Comparison of ENCODE assay signal across 12 cellular contexts in genomic region chr7:91310829-91311460, GRCh38. TPM values are rescaled to one million over a fixed set of nuclear protein-coding genes. Genes with fewer than 3 reads are reported as not detected.
DNase-seq lines count a peak whose midpoint lies in the region; ATAC-seq and TF ChIP-seq lines count a peak whose summit lies in the region.
"Had no signal": no experiment of that assay in that cellular context is flagged by ENCODE, and none has a peak within 500 bp of the region (broad histone marks: within the 10 kb centered on the region; RNA-seq: fewer than 3 reads in every experiment).

No MANE protein-coding gene starts in this region.

- H3K4me3 ChIP-seq in choroid plexus epithelial cell (ENCODE audit: low read depth, low read length) (no peak overlapping the region), mesenchymal stem cell (ENCODE audit: insufficient read depth in 1 of 2, low read depth in 1 of 2, low read length in 2 of 2) (peak overlapping the region in 1 of 2 experiments; percentile 64)
- H3K4me3 ChIP-seq: ascending aorta had no signal

- no peak overlapping the region for H2BK120ac ChIP-seq in mesenchymal stem cell (ENCODE audit: low read depth, low read length)

- TF ChIP-seq CTCF in choroid plexus epithelial cell (conservative IDR thresholded peaks at IDR 0.05; ENCODE audit: low read depth, low read length) = no peak

- H3K27me3 ChIP-seq in mesenchymal stem cell (ENCODE audit: control insufficient read depth in 1 of 2, insufficient read depth in 1 of 2, low read length in 2 of 2) = no peaks in the 10 kb centered on the region
- H3K27me3 ChIP-seq: ascending aorta had no signal

- H3K4me2 ChIP-seq in mesenchymal stem cell (ENCODE audit: low read length, poor library complexity, severe bottlenecking) = no peak overlapping the region

- H3K4me1 ChIP-seq in mesenchymal stem cell (ENCODE audit: control insufficient read depth, insufficient read depth, low read depth, low read length) = peaks cover 1% of the 10 kb centered on the region
- H3K4me1 ChIP-seq: ascending aorta had no signal

- DNase-seq in Right ventricle myocardium superior (peak; percentile 41), cardiac septum (ENCODE audit: low spot score) (no peak), choroid plexus epithelial cell (ENCODE audit: low read depth) (peak; percentile 31), mesenchymal stem cell (peak; percentile 2), DMS53 treated with DMSO at 0.1 percent for 48 hours (lab: John Stamatoyannopoulos, UW; ENCODE audit: unreplicated experiment) (no peak), posterior cingulate gyrus (no peak)
- DNase-seq: stimulated activated naive CD4-positive, alpha-beta T cell; T1000 had no signal

- ATAC-seq in Right ventricle myocardium superior (ENCODE audit: poor library complexity) (peak; percentile 49), HG03139 (IDR thresholded peaks at IDR 0.05; ENCODE audit: unreplicated experiment) (no peak), HG03175 (IDR thresholded peaks at IDR 0.05; ENCODE audit: unreplicated experiment) (no peak)

- H3K9me3 ChIP-seq in mesenchymal stem cell (ENCODE audit: control insufficient read depth, low read length) = no peaks in the 10 kb centered on the region
- H3K9me3 ChIP-seq: ascending aorta had no signal

- H2AK5ac ChIP-seq in mesenchymal stem cell (ENCODE audit: low read length, severe bottlenecking) = no peak overlapping the region

- H4K91ac ChIP-seq in mesenchymal stem cell (ENCODE audit: low read length) = no peak overlapping the region

- intact Hi-C loops in Right ventricle myocardium superior (cut with DNase I) = no loop called here
- intact Hi-C loops in cardiac septum (cut with DNase I) = no loop called here
- intact Hi-C loops in posterior cingulate gyrus (cut with DNase I) = no loop called here

- no peak overlapping the region for H2BK5ac ChIP-seq in mesenchymal stem cell (ENCODE audit: low read depth, low read length, poor library complexity, severe bottlenecking)

- WGBS in mesenchymal stem cell = 62% methylated on average over 5 of the region's 7 CpGs

- H3K79me1 ChIP-seq in mesenchymal stem cell (replicated peaks; ENCODE audit: low read length, poor library complexity, severe bottlenecking) = no peaks in the 10 kb centered on the region

- H3K27ac ChIP-seq in mesenchymal stem cell (ENCODE audit: low read length, poor library complexity, severe bottlenecking) = no peak overlapping the region
- H3K27ac ChIP-seq: ascending aorta, epithelial cell of prostate had no signal

- no peak overlapping the region for H4K8ac ChIP-seq in mesenchymal stem cell (ENCODE audit: low read length)

- H2AFZ ChIP-seq in mesenchymal stem cell (ENCODE audit: low read depth, low read length) = no peak overlapping the region

- no peak overlapping the region for H2BK12ac ChIP-seq in mesenchymal stem cell (ENCODE audit: low read length in 2 of 2)

- H3K14ac ChIP-seq in mesenchymal stem cell (ENCODE audit: low read length in 2 of 2) = no peak overlapping the region

- no peak overlapping the region for H3K18ac ChIP-seq in mesenchymal stem cell (ENCODE audit: low read depth in 1 of 2, low read length in 2 of 2)

- no peaks in the 10 kb centered on the region for H3K36me3 ChIP-seq in mesenchymal stem cell (ENCODE audit: control insufficient read depth in 1 of 2, insufficient read depth in 2 of 2, low read depth in 1 of 2, low read length in 2 of 2)
- H3K36me3 ChIP-seq: ascending aorta had no signal

- H2BK15ac ChIP-seq in mesenchymal stem cell (ENCODE audit: low read depth, poor library complexity, severe bottlenecking) = no peak overlapping the region

- H3K9ac ChIP-seq in mesenchymal stem cell (ENCODE audit: low read length) = peak overlapping the region; percentile 80

- H3K4ac ChIP-seq in mesenchymal stem cell (ENCODE audit: low read depth in 1 of 2, low read length in 2 of 2) = no peak overlapping the region

- H3K23ac ChIP-seq in mesenchymal stem cell (ENCODE audit: low read length in 2 of 2) = no peak overlapping the region

RNA-seq across cellular contexts. Expression of gene FZD1, which starts 46.7 kb away (rescaled TPM):
- 8.6 TPM for total RNA-seq in Right ventricle myocardium superior
- total RNA-seq in cardiac septum = 23.1 TPM
- 4.6 TPM for polyA plus RNA-seq in mesenchymal stem cell (2013, experiment 1 of 2)
- polyA plus RNA-seq in mesenchymal stem cell (2013, experiment 2 of 2) = 5.0 TPM

Comparison
In these comparisons a context has a peak if more than half of its experiments do, and no peak if none do; other contexts are left out.
1. DNase-seq: peak in Right ventricle myocardium superior (single experiment), choroid plexus epithelial cell (single experiment) and mesenchymal stem cell (single experiment); none in cardiac septum (single experiment), DMS53 treated with DMSO at 0.1 percent for 48 hours (single experiment) and posterior cingulate gyrus (0 of 10).